20 cellular contexts compared by ENCODE assay signal in genomic region chr12:20832911-20833310, GRCh38. TPM values are rescaled to one million over a fixed set of nuclear protein-coding genes. Genes with fewer than 3 reads are reported as not detected.
DNase-seq lines count a peak whose midpoint lies in the region; TF ChIP-seq lines count a peak whose summit lies in the region.
"Had no signal": no experiment of that assay in that cellular context is flagged by ENCODE, and none has a peak within 500 bp of the region (broad histone marks: within the 10 kb centered on the region; RNA-seq: fewer than 3 reads in every experiment).

No MANE protein-coding gene starts in this region.

- TF ChIP-seq POLR2A in lower leg skin (IDR thresholded peaks at IDR 0.05), result no peak

- intact Hi-C loops in lower leg skin (cut with DNase I; ENCODE audit: low total_unique reads), result no loop called here

- WGBS in lower leg skin, 2 donors, result 63 to 71% methylated on average over 4 of the region's 4 CpGs

- H3K4me3 ChIP-seq in lower leg skin (ENCODE audit: low read depth, poor library complexity, severe bottlenecking), result no peak overlapping the region
- H3K4me3 ChIP-seq: K562, SK-N-MC had no signal

- TF ChIP-seq CTCF in lower leg skin (IDR thresholded peaks at IDR 0.05), result no peak

- DNase-seq in HT1080 (ENCODE audit: low read depth) (peak; percentile 10), foreskin melanocyte (peak; percentile 81), pons (ENCODE audit: low spot score) (peak; percentile 21), lower leg skin (ENCODE audit: low spot score in 2 of 2) (no peak), NCI-H1417 treated with DMSO at 0.1 percent for 48 hours (lab: John Stamatoyannopoulos, UW) (no peak), occipital lobe (lab: John Stamatoyannopoulos, UW) (no peak)
- no peak for DNase-seq in activated CD4-positive, alpha-beta T cell treated with anti-CD3 and anti-CD28 coated beads for 4 hours
- DNase-seq: ACHN; BE2C; CD8-positive, alpha-beta memory T cell; MM.1S; NCI-H1694; NCI-H2029 treated with DMSO at 0.1 percent for 48 hours; NCI-H2227 treated with DMSO at 0.1 percent for 48 hours; NCI-H526 treated with DMSO at 0.1 percent for 48 hours; SHP77 treated with DMSO at 0.1 percent for 48 hours had no signal

RNA-seq across cellular contexts. Expression of gene SLCO1B3, which starts 22.4 kb away (rescaled TPM):
- 11.6 and 13.6 TPM in 2 replicates for total RNA-seq in HT1080 (2014; rRNA removed; shearing (Covaris generic))
- 18.0 and 36.1 TPM in 2 replicates for polyA plus RNA-seq in HT1080 (2015; cell fraction: cytosol; rRNA removed)
- polyA plus RNA-seq in HT1080 (2015; cell fraction: nucleus; rRNA removed), result 28.2 and 35.1 TPM in 2 replicates
- total RNA-seq in lower leg skin (not detected), occipital lobe (0.47 TPM)
- total RNA-seq: CD8-positive, alpha-beta memory T cell; K562; LHCN-M2 had no signal
- polyA plus RNA-seq: CD14-positive monocyte; CD8-positive, alpha-beta memory T cell; K562 had no signal

Comparison
In these comparisons a context has a peak if more than half of its experiments do, and no peak if none do; other contexts are left out.
1. DNase-seq: peak in HT1080 (single experiment), foreskin melanocyte (single experiment) and pons (single experiment); none in lower leg skin (0 of 2), activated CD4-positive, alpha-beta T cell treated with anti-CD3 and anti-CD28 coated beads for 4 hours (0 of 2), NCI-H1417 treated with DMSO at 0.1 percent for 48 hours (single experiment) and occipital lobe (single experiment).